1 cellular context compared by ENCODE assay signal in genomic region chr2:31384771-31385276, GRCh38.
TF ChIP-seq lines count a peak whose summit lies in the region.

No MANE protein-coding gene starts in this region.

TF ChIP-seq in A549, 52 proteins besides CTCF, POLR2A, EP300 and RAD21 (continued from another document):
- TF ChIP-seq REST (IDR thresholded peaks at IDR 0.05), result no peak
- no peak for TF ChIP-seq HMGXB4 (CRISPR knock-in tag; IDR thresholded peaks at IDR 0.05; ENCODE audit: borderline replicate concordance)
- TF ChIP-seq CHD4 (IDR thresholded peaks at IDR 0.05; ENCODE audit: borderline replicate concordance), result no peak
- TF ChIP-seq MAZ (IDR thresholded peaks at IDR 0.05; ENCODE audit: borderline replicate concordance, low read depth, low read length), result 0 out of 2 replicates have a peak, but pooled peaks have one; percentile 12
- no peak for TF ChIP-seq RCOR1 (IDR thresholded peaks at IDR 0.05; ENCODE audit: low read depth, low read length)
- TF ChIP-seq RARB (CRISPR knock-in tag; IDR thresholded peaks at IDR 0.05), result peak; percentile 49; the same call in 1 of the 2 replicates
- no peak for TF ChIP-seq CBX8 (IDR thresholded peaks at IDR 0.05)
- TF ChIP-seq NR3C1 (IDR thresholded peaks at IDR 0.05), result no peak
- peak; percentile 97 for TF ChIP-seq HOXB5 (CRISPR knock-in tag; IDR thresholded peaks at IDR 0.05)
- peak; percentile 86 for TF ChIP-seq EHF (CRISPR knock-in tag; IDR thresholded peaks at IDR 0.05)
- peak; percentile 89; the same call in 1 of the 2 replicates for TF ChIP-seq GATA3 (IDR thresholded peaks at IDR 0.05; ENCODE audit: borderline replicate concordance)
- TF ChIP-seq TFCP2L1 (CRISPR knock-in tag; IDR thresholded peaks at IDR 0.05), result no peak
- peak; percentile 87 for TF ChIP-seq E2F6 (IDR thresholded peaks at IDR 0.05; ENCODE audit: borderline replicate concordance, low read depth)
- TF ChIP-seq MAFK (IDR thresholded peaks at IDR 0.05; ENCODE audit: partially characterized antibody), result peak; percentile 1
- peak; percentile 97 for TF ChIP-seq ATOH8 (CRISPR knock-in tag; IDR thresholded peaks at IDR 0.05; ENCODE audit: low read depth)
- peak; percentile 94; the same call in 1 of the 2 replicates for TF ChIP-seq HOXB13 (CRISPR knock-in tag; IDR thresholded peaks at IDR 0.05; ENCODE audit: low read depth)
- peak; percentile 83; the same call in 1 of the 2 replicates for TF ChIP-seq HEYL (CRISPR knock-in tag; IDR thresholded peaks at IDR 0.05)
- no peak for TF ChIP-seq PHF8 (IDR thresholded peaks at IDR 0.05; ENCODE audit: borderline replicate concordance, low read depth)
- peak; percentile 97 for TF ChIP-seq FOSL2 (IDR thresholded peaks at IDR 0.05)
- peak; percentile 98 for TF ChIP-seq FOSL2 (CRISPR knock-in tag; IDR thresholded peaks at IDR 0.05)
- TF ChIP-seq ZSCAN20 (CRISPR knock-in tag; IDR thresholded peaks at IDR 0.05), result peak; percentile 77; the same call in 1 of the 2 replicates
- no peak for TF ChIP-seq CHD2 (IDR thresholded peaks at IDR 0.05; ENCODE audit: low read length, partially characterized antibody)
- peak; percentile 77 for TF ChIP-seq TP53 (CRISPR knock-in tag; IDR thresholded peaks at IDR 0.05)
- no peak for TF ChIP-seq RNF2 (IDR thresholded peaks at IDR 0.05; ENCODE audit: borderline replicate concordance, low read depth)
- no peak for TF ChIP-seq NPAS2 (CRISPR knock-in tag; IDR thresholded peaks at IDR 0.05; ENCODE audit: borderline replicate concordance)
- TF ChIP-seq MYC (IDR thresholded peaks at IDR 0.05; ENCODE audit: borderline replicate concordance, low read length), result 0 out of 2 replicates have a peak, but pooled peaks have one; percentile 28
- no peak for TF ChIP-seq HDAC2 (IDR thresholded peaks at IDR 0.05)
- TF ChIP-seq ZFP36 (IDR thresholded peaks at IDR 0.05; ENCODE audit: borderline replicate concordance, partially characterized antibody), result no peak
- TF ChIP-seq ESRRA (IDR thresholded peaks at IDR 0.05; ENCODE audit: borderline replicate concordance, low read length), result no peak
- TF ChIP-seq CEBPB (IDR thresholded peaks at IDR 0.05), result peak; percentile 98 to 99
- no peak for TF ChIP-seq SREBF2 (IDR thresholded peaks at IDR 0.05)
- TF ChIP-seq ZC3H11A (IDR thresholded peaks at IDR 0.05), result no peak
- no peak; the same call in 1 of the 2 replicates for TF ChIP-seq ZNF302 (CRISPR knock-in tag; IDR thresholded peaks at IDR 0.05)
- peak; percentile 88; the same call in 1 of the 2 replicates for TF ChIP-seq FOXS1 (CRISPR knock-in tag; IDR thresholded peaks at IDR 0.05)
- TF ChIP-seq JUN (IDR thresholded peaks at IDR 0.05), result peak; percentile 97 to 99
- no peak for TF ChIP-seq NFE2L2 (conservative IDR thresholded peaks at IDR 0.05; ENCODE audit: low read length)
- no peak for TF ChIP-seq USF2 (IDR thresholded peaks at IDR 0.05)
- TF ChIP-seq SMC3 (IDR thresholded peaks at IDR 0.05), result peak; percentile 45; the same call in 2 of the 3 replicates
